In genomic region chr20:327041-327945, GRCh38 we compare ENCODE assay signal across 8 cellular contexts. TPM values are rescaled to one million over a fixed set of nuclear protein-coding genes. Genes with fewer than 3 reads are reported as not detected.
DNase-seq lines count a peak whose midpoint lies in the region; ATAC-seq and TF ChIP-seq lines count a peak whose summit lies in the region.

No MANE protein-coding gene starts in this region.

- no peaks in the 10 kb centered on the region for H3K9me3 ChIP-seq in left lung

- H3K36me3 Mint-ChIP-seq in activated CD4-positive, alpha-beta memory T cell treated with anti-CD3 and anti-CD28 coated beads, Interleukin-2, amount 10 ng/mL, durations not matched to agents 7 days and 5 days (ENCODE audit: low read depth): no peaks in the 10 kb centered on the region

- no peaks in the 10 kb centered on the region for H3K36me3 ChIP-seq in left lung

- intact Hi-C loops in left lung (cut with DNase I): loop anchor here in 1 of 2 donors (10.0 kb wide), 1 partner anchor 122 kb away; no protein-coding TSS in a partner anchor

- CTCF ChIA-PET in activated CD4-positive, alpha-beta memory T cell treated with anti-CD3 and anti-CD28 coated beads, Interleukin-2, amount 10 ng/mL, durations not matched to agents 7 days and 5 days (lab: Charles Lee): interaction anchor here (3.7 kb wide), 1 partner anchor 27 kb away, joined by 17 read pairs; no protein-coding TSS in a partner anchor

- DNase-seq in CMK (ENCODE audit: low read depth) (peak; percentile 94), NCI-H526 (lab: John Stamatoyannopoulos, UW) (peak; percentile 84 to 98), dermis blood vessel endothelial cell (peak; percentile 92), left lung (peak; percentile 90 to 91)
- peak; percentile 60 for DNase-seq in activated CD4-positive, alpha-beta memory T cell treated with anti-CD3 and anti-CD28 coated beads, Interleukin-2, amount 10 ng/mL, durations not matched to agents 7 days and 5 days
- peak; percentile 46 to 66 for DNase-seq in stimulated activated CD4-positive, alpha-beta T cell treated with anti-CD3 and anti-CD28 coated beads, Interleukin-2, amount 100 ng/mL, for 48 hours

- H3K27ac Mint-ChIP-seq in activated CD4-positive, alpha-beta memory T cell treated with anti-CD3 and anti-CD28 coated beads, Interleukin-2, amount 10 ng/mL, durations not matched to agents 7 days and 5 days: no peak overlapping the region

- peaks cover 0 to 20% of the 10 kb centered on the region in 2 donors for H3K27me3 ChIP-seq in left lung

- peaks cover 34% of the 10 kb centered on the region for H3K4me1 Mint-ChIP-seq in activated CD4-positive, alpha-beta memory T cell treated with anti-CD3 and anti-CD28 coated beads, Interleukin-2, amount 10 ng/mL, durations not matched to agents 7 days and 5 days

- ATAC-seq in HG02852 (IDR thresholded peaks at IDR 0.05; ENCODE audit: unreplicated experiment) (peak; percentile 17), left lung (peak; percentile 64), HG03571 (IDR thresholded peaks at IDR 0.05; ENCODE audit: unreplicated experiment) (no peak)

- peak overlapping the region; percentile 68 to 96 for H3K27ac ChIP-seq in left lung

- POLR2A ChIA-PET in activated CD4-positive, alpha-beta memory T cell treated with anti-CD3 and anti-CD28 coated beads, Interleukin-2, amount 10 ng/mL, durations not matched to agents 7 days and 5 days (lab: Charles Lee): interaction anchor here (0.6 to 7.2 kb wide), 2 partner anchors 27 to 30 kb away, joined by 3 to 95 read pairs; partner anchors contain the start of gene ZCCHC3

- peak overlapping the region; percentile 47 for H3K4me3 Mint-ChIP-seq in activated CD4-positive, alpha-beta memory T cell treated with anti-CD3 and anti-CD28 coated beads, Interleukin-2, amount 10 ng/mL, durations not matched to agents 7 days and 5 days

- H3K9me3 Mint-ChIP-seq in activated CD4-positive, alpha-beta memory T cell treated with anti-CD3 and anti-CD28 coated beads, Interleukin-2, amount 10 ng/mL, durations not matched to agents 7 days and 5 days: no peaks in the 10 kb centered on the region

- no peak for TF ChIP-seq CTCF in left lung (IDR thresholded peaks at IDR 0.05)

- H3K4me3 ChIP-seq in left lung: peak overlapping the region; percentile 67

- H3K27me3 Mint-ChIP-seq in activated CD4-positive, alpha-beta memory T cell treated with anti-CD3 and anti-CD28 coated beads, Interleukin-2, amount 10 ng/mL, durations not matched to agents 7 days and 5 days: peaks cover 4% of the 10 kb centered on the region

- H3K4me1 ChIP-seq in left lung: peaks cover 18 to 48% of the 10 kb centered on the region in 2 donors

RNA-seq across cellular contexts. Expression of gene SOX12, which starts 1.9 kb away (rescaled TPM):
- total RNA-seq in activated CD4-positive, alpha-beta memory T cell treated with anti-CD3 and anti-CD28 coated beads, Interleukin-2, amount 10 ng/mL, durations not matched to agents 7 days and 5 days: 1 to 10 TPM; 2.9 to 3.2 TPM
- total RNA-seq in dermis blood vessel endothelial cell (4.4 and 8.1 TPM in 2 replicates), left lung (10 to 100 TPM; 14.0 to 18.7 TPM)

RNA-seq across cellular contexts. Expression of gene NRSN2, which starts 19.6 kb away (rescaled TPM):
- total RNA-seq in activated CD4-positive, alpha-beta memory T cell treated with anti-CD3 and anti-CD28 coated beads, Interleukin-2, amount 10 ng/mL, durations not matched to agents 7 days and 5 days: 1 to 10 TPM; 1.8 to 2.7 TPM
- 18.0 and 40.2 TPM in 2 replicates for total RNA-seq in dermis blood vessel endothelial cell
- total RNA-seq in left lung: 10 to 100 TPM; 34.4 to 38.8 TPM

RNA-seq across cellular contexts. Expression of gene ZCCHC3, which starts 29.9 kb away (rescaled TPM):
- 10 to 100 TPM; 23.5 to 23.9 TPM for total RNA-seq in activated CD4-positive, alpha-beta memory T cell treated with anti-CD3 and anti-CD28 coated beads, Interleukin-2, amount 10 ng/mL, durations not matched to agents 7 days and 5 days
- total RNA-seq in dermis blood vessel endothelial cell (18.8 and 23.8 TPM in 2 replicates), left lung (10 to 100 TPM; 11.5 to 15.3 TPM)

RNA-seq across cellular contexts. Expression of gene C20orf96, which starts 36.7 kb away (rescaled TPM):
- total RNA-seq in activated CD4-positive, alpha-beta memory T cell treated with anti-CD3 and anti-CD28 coated beads, Interleukin-2, amount 10 ng/mL, durations not matched to agents 7 days and 5 days: 1 to 10 TPM; 5.9 to 6.0 TPM
- 3.2 and 6.7 TPM in 2 replicates for total RNA-seq in dermis blood vessel endothelial cell
- total RNA-seq in left lung: 1 to 10 TPM; 6.9 to 8.3 TPM

RNA-seq across cellular contexts. Expression of gene TRIB3, which starts 53.3 kb away (rescaled TPM):
- total RNA-seq in activated CD4-positive, alpha-beta memory T cell treated with anti-CD3 and anti-CD28 coated beads, Interleukin-2, amount 10 ng/mL, durations not matched to agents 7 days and 5 days: 10 to 100 TPM; 28.3 to 28.9 TPM
- total RNA-seq in dermis blood vessel endothelial cell (49.2 and 62.1 TPM in 2 replicates), left lung (10 to 100 TPM; 19.0 to 28.4 TPM)
